Comparison of ENCODE assay signal across 8 cellular contexts in genomic region chr1:211577826-211578639, GRCh38. TPM values are rescaled to one million over a fixed set of nuclear protein-coding genes. Genes with fewer than 3 reads are reported as not detected.
DNase-seq lines count a peak whose midpoint lies in the region; ATAC-seq and TF ChIP-seq lines count a peak whose summit lies in the region.

No MANE protein-coding gene starts in this region.

- H3K4me3 ChIP-seq in BJ (ENCODE audit: low read depth, low read length): peak overlapping the region; percentile 78
- H3K4me3 ChIP-seq in endocrine pancreas (ENCODE audit: control insufficient read depth, insufficient read depth, low read length): peak overlapping the region; percentile 94

- H3K36me3 Mint-ChIP-seq in mesothelial cell of epicardium: peaks cover 2% of the 10 kb centered on the region

- ATAC-seq in GM18909 (IDR thresholded peaks at IDR 0.05; ENCODE audit: poor library complexity, unreplicated experiment) (peak; percentile 43), HG03175 (IDR thresholded peaks at IDR 0.05; ENCODE audit: unreplicated experiment) (peak; percentile 35)

- H3K9ac ChIP-seq in endocrine pancreas (ENCODE audit: control insufficient read depth, insufficient read depth, low read length): peak overlapping the region; percentile 45

- POLR2A ChIA-PET in BJ (lab: Charles Lee): no interaction called here

- DNase-seq in BJ (ENCODE audit: low read depth) (no peak), NCI-H82 (lab: John Stamatoyannopoulos, UW) (peak; percentile 84), mesothelial cell of epicardium (ENCODE audit: low spot score in 2 of 2, unreplicated experiment in 2 of 2) (peak; percentile 52 to 81)
- peak; percentile 39 to 52 (median 46) for DNase-seq in activated CD8-positive, alpha-beta memory T cell treated with anti-CD3 and anti-CD28 coated beads for 48 hours (ENCODE audit: low read depth in 2 of 3, low spot score in 2 of 3)
- peak; percentile 43 to 61 for DNase-seq in stimulated activated CD8-positive, alpha-beta memory T cell treated with anti-CD3 and anti-CD28 coated beads, Interleukin-2, amount 100 ng/mL, for 1 hour (ENCODE audit: low read depth in 2 of 2)

- H3K27me3 ChIP-seq in BJ (ENCODE audit: control insufficient read depth, insufficient read depth, low read length) (no peaks in the 10 kb centered on the region), endocrine pancreas (ENCODE audit: control insufficient read depth, insufficient read depth, low read length) (no peaks in the 10 kb centered on the region)

- CTCF ChIA-PET in BJ (lab: Yijun Ruan, JAX): interaction anchor here (0.8 to 2.3 kb wide), 5 partner anchors 50 to 90 kb away, joined by 3 to 21 read pairs (median 5); no protein-coding TSS in a partner anchor

- no peaks in the 10 kb centered on the region for H3K9me3 ChIP-seq in endocrine pancreas (ENCODE audit: control insufficient read depth, low read length)

- peaks cover 37% of the 10 kb centered on the region for H3K4me1 Mint-ChIP-seq in mesothelial cell of epicardium

- H3K27ac Mint-ChIP-seq in mesothelial cell of epicardium: peak overlapping the region; percentile 90

- H3K27me3 Mint-ChIP-seq in mesothelial cell of epicardium (ENCODE audit: low read depth): no peaks in the 10 kb centered on the region

- TF ChIP-seq CTCF in BJ (IDR thresholded peaks at IDR 0.05; ENCODE audit: insufficient read depth, low read depth, low read length): peak; percentile 53
- TF ChIP-seq CTCF in mesothelial cell of epicardium (IDR thresholded peaks at IDR 0.05; ENCODE audit: unreplicated experiment): peak; percentile 81

- peak overlapping the region; percentile 96 for H3K4me3 Mint-ChIP-seq in mesothelial cell of epicardium

- no peaks in the 10 kb centered on the region for H3K9me3 Mint-ChIP-seq in mesothelial cell of epicardium

- peaks cover 2% of the 10 kb centered on the region for H3K36me3 ChIP-seq in BJ (ENCODE audit: control insufficient read depth, insufficient read depth, low read length)
- H3K36me3 ChIP-seq in endocrine pancreas (ENCODE audit: control insufficient read depth, insufficient read depth, low read length): no peaks in the 10 kb centered on the region

- H3K4me1 ChIP-seq in endocrine pancreas (ENCODE audit: control insufficient read depth, insufficient read depth, low read length): peaks cover 23% of the 10 kb centered on the region

RNA-seq across cellular contexts. Expression of gene SLC30A1, which starts 0.9 kb away (rescaled TPM):
- 5.8 and 9.9 TPM in 2 replicates for polyA plus RNA-seq in BJ (2011; rRNA removed)
- polyA minus RNA-seq in BJ (2011; rRNA and poly(A)+ RNA removed): 9.4 and 12.2 TPM in 2 replicates
- 11.0 to 11.7 TPM (median 11.1 TPM) in 3 replicates for total RNA-seq in mesothelial cell of epicardium
